In genomic region chr3:105284876-105285275, GRCh38 we compare ENCODE assay signal across 18 cellular contexts.
"Had no signal": no experiment of that assay in that cellular context is flagged by ENCODE, and none has a peak within 500 bp of the region (broad histone marks: within the 10 kb centered on the region; RNA-seq: fewer than 3 reads in every experiment).

No MANE protein-coding gene starts in this region.

- H3K27me3 ChIP-seq: testis, upper lobe of left lung had no signal

- DNase-seq: activated B cell treated with CpG ODN at 0.5 μM for 24 hours; activated CD4-positive, alpha-beta memory T cell treated with anti-CD3 and anti-CD28 coated beads for 36 hours; activated CD4-positive, alpha-beta T cell treated with anti-CD3 and anti-CD28 coated beads for 48 hours; activated naive CD4-positive, alpha-beta T cell treated with Interleukin-2 at 50 U/mL for 16 hours; activated naive CD8-positive, alpha-beta T cell treated with anti-CD3 and anti-CD28 coated beads for 36 hours; activated T-cell treated with anti-CD3 and anti-CD28 coated beads, Interleukin-2, amount 50 U/mL, for 48 hours; effector memory CD8-positive, alpha-beta T cell; esophagus squamous epithelium; foreskin fibroblast; left ventricle myocardium superior; midbrain; natural killer cell; stimulated activated CD4-positive, alpha-beta T cell treated with anti-CD3 and anti-CD28 coated beads, Interleukin-2, amount 100 ng/mL, for 48 hours; stimulated activated naive CD4-positive, alpha-beta T cell; T-helper 17 cell; testis; upper lobe of left lung had no signal

- H3K4me3 ChIP-seq: esophagus squamous epithelium, testis, upper lobe of left lung had no signal

- H3K27ac ChIP-seq: esophagus squamous epithelium, testis, upper lobe of left lung had no signal

- H3K4me1 ChIP-seq: esophagus squamous epithelium, testis, upper lobe of left lung had no signal

- H3K36me3 ChIP-seq: esophagus squamous epithelium, upper lobe of left lung had no signal

- H3K9me3 ChIP-seq: esophagus squamous epithelium, testis, upper lobe of left lung had no signal

- ATAC-seq: effector memory CD8-positive, alpha-beta T cell; left ventricle myocardium superior; natural killer cell; sciatic nerve; T-helper 17 cell had no signal
